In genomic region chr14:61064210-61064609, GRCh38 we compare ENCODE assay signal across 15 cellular contexts.
A peak's percentile ranks its signal among the peaks of the same experiment; 100 is the strongest.
DNase-seq lines count a peak whose midpoint lies in the region; ATAC-seq and TF ChIP-seq lines count a peak whose summit lies in the region.
"Had no signal": no experiment of that assay in that cellular context is flagged by ENCODE, and none has a peak within 500 bp of the region (broad histone marks: within the 10 kb centered on the region; RNA-seq: fewer than 3 reads in every experiment).

No MANE protein-coding gene starts in this region.

- no peak for ATAC-seq in GM23338
- ATAC-seq: left lung had no signal

- TF ChIP-seq CTCF in GM23338 (conservative IDR thresholded peaks at IDR 0.05; ENCODE audit: low read depth in 2 of 2), result peak; percentile 37 to 45
- no peak for TF ChIP-seq CTCF in nephron progenitor cell (IDR thresholded peaks at IDR 0.05)
- TF ChIP-seq CTCF in spleen (IDR thresholded peaks at IDR 0.05 in 8 of 11, conservative IDR thresholded peaks at IDR 0.05 in 3 of 11), result no peak

- H3K9me3 Mint-ChIP-seq in GM23338, result peaks cover 12% of the 10 kb centered on the region
- H3K9me3 Mint-ChIP-seq in nephron progenitor cell, result peaks cover 26% of the 10 kb centered on the region
- H3K9me3 Mint-ChIP-seq: activated naive CD4-positive, alpha-beta T cell treated with anti-CD3 and anti-CD28 coated beads, Interleukin-2, amount 10 ng/mL, durations not matched to agents 7 days and 5 days had no signal

- H3K36me3 Mint-ChIP-seq in GM23338 (ENCODE audit: low read depth) (peaks cover 14% of the 10 kb centered on the region), nephron progenitor cell (ENCODE audit: low read depth) (peaks cover 27% of the 10 kb centered on the region)

- no peaks in the 10 kb centered on the region for H3F3A ChIP-seq in GM23338 (replicated peaks; ENCODE audit: low read depth)

- no peak overlapping the region for H3K27ac Mint-ChIP-seq in GM23338
- peak overlapping the region; percentile 91 for H3K27ac Mint-ChIP-seq in nephron progenitor cell
- H3K27ac Mint-ChIP-seq: activated naive CD4-positive, alpha-beta T cell treated with anti-CD3 and anti-CD28 coated beads, Interleukin-2, amount 10 ng/mL, durations not matched to agents 7 days and 5 days; naive B cell; progenitor cell of endocrine pancreas had no signal

- WGBS in spleen, 5 donors, result 91 to 98% (median 97%) methylated on average over 2 of the region's 2 CpGs

- H3K9me3 ChIP-seq in spleen, result no peaks in the 10 kb centered on the region
- H3K9me3 ChIP-seq: left lung, Peyer's patch, stomach had no signal

- H3K27me3 Mint-ChIP-seq in GM23338 (ENCODE audit: insufficient read depth, low read depth, poor library complexity) (peaks cover 4% of the 10 kb centered on the region), nephron progenitor cell (ENCODE audit: low read depth, poor library complexity) (no peaks in the 10 kb centered on the region)
- H3K27me3 Mint-ChIP-seq: activated naive CD4-positive, alpha-beta T cell treated with anti-CD3 and anti-CD28 coated beads, Interleukin-2, amount 10 ng/mL, durations not matched to agents 7 days and 5 days; naive B cell; progenitor cell of endocrine pancreas had no signal

- 0 out of 2 replicates have a peak, but pooled peaks cover 3% of the 10 kb centered on the region for H3K4me1 ChIP-seq in GM23338 (ENCODE audit: insufficient read depth)
- no peaks in the 10 kb centered on the region for H3K4me1 ChIP-seq in spleen
- H3K4me1 ChIP-seq: left lung, Peyer's patch, stomach had no signal

- H3K4me3 Mint-ChIP-seq in GM23338 (no peak overlapping the region), nephron progenitor cell (no peak overlapping the region)
- H3K4me3 Mint-ChIP-seq: activated naive CD4-positive, alpha-beta T cell treated with anti-CD3 and anti-CD28 coated beads, Interleukin-2, amount 10 ng/mL, durations not matched to agents 7 days and 5 days; naive B cell had no signal

- H4K20me1 ChIP-seq in GM23338 (replicated peaks; ENCODE audit: insufficient read depth), result no peaks in the 10 kb centered on the region

- no peak overlapping the region for H3K4me2 ChIP-seq in GM23338

- H3K4me3 ChIP-seq in GM23338 (no peak overlapping the region), spleen (no peak overlapping the region)
- H3K4me3 ChIP-seq: left lung, Peyer's patch, stomach had no signal

- no peaks in the 10 kb centered on the region for H3K27me3 ChIP-seq in GM23338 (ENCODE audit: insufficient read depth)
- no peaks in the 10 kb centered on the region for H3K27me3 ChIP-seq in spleen (replicated peaks in 1 of 7)
- H3K27me3 ChIP-seq: left lung, Peyer's patch, stomach had no signal

- TF ChIP-seq POLR2A in spleen (IDR thresholded peaks at IDR 0.05), result no peak

- H3K36me3 ChIP-seq in GM23338 (ENCODE audit: insufficient read depth) (no peaks in the 10 kb centered on the region; the same call in 1 of the 2 replicates), spleen (peaks cover 0 to 6% (median 0%) of the 10 kb centered on the region in 6 donors)
- H3K36me3 ChIP-seq: left lung, Peyer's patch, stomach had no signal

- H3K27ac ChIP-seq in GM23338 (ENCODE audit: low read depth), result no peak overlapping the region
- H3K27ac ChIP-seq in spleen, result no peak overlapping the region
- H3K27ac ChIP-seq: left lung, Peyer's patch, stomach had no signal

- H3K79me2 ChIP-seq in GM23338 (replicated peaks; ENCODE audit: insufficient read depth), result no peaks in the 10 kb centered on the region

- H3K9me2 ChIP-seq in GM23338 (ENCODE audit: insufficient read depth), result no peaks in the 10 kb centered on the region

- H3K4me1 Mint-ChIP-seq in GM23338 (peaks cover 7% of the 10 kb centered on the region), nephron progenitor cell (peaks cover 60% of the 10 kb centered on the region)
- H3K4me1 Mint-ChIP-seq: activated naive CD4-positive, alpha-beta T cell treated with anti-CD3 and anti-CD28 coated beads, Interleukin-2, amount 10 ng/mL, durations not matched to agents 7 days and 5 days; naive B cell had no signal

- no peak overlapping the region for H2AFZ ChIP-seq in GM23338

- DNase-seq in GM23338 (ENCODE audit: low spot score), result no peak
- peak; percentile 17 for DNase-seq in NCI-H1417 treated with DMSO at 0.1 percent for 48 hours (lab: John Stamatoyannopoulos, UW)
- peak; percentile 2 for DNase-seq in OCI-M1 (lab: John Stamatoyannopoulos, UW)
- DNase-seq in nephron progenitor cell, result no peak
- no peak for DNase-seq in NOMO-1 treated with dmso at 0.1 percent for 144 hours (lab: John Stamatoyannopoulos, UW; ENCODE audit: unreplicated experiment)
- no peak for DNase-seq in activated naive CD4-positive, alpha-beta T cell treated with Interleukin-2 at 50 U/mL for 16 hours
- DNase-seq in spleen, result no peak
- DNase-seq: activated CD4-positive, CD25-positive, alpha-beta regulatory T cell; activated CD8-positive, alpha-beta memory T cell treated with anti-CD3 and anti-CD28 coated beads, Interleukin-2, amount 50 U/mL, for 48 hours; activated naive CD4-positive, alpha-beta T cell treated with anti-CD3 and anti-CD28 coated beads, Interleukin-2, amount 10 ng/mL, durations not matched to agents 7 days and 5 days; left lung; naive B cell; Peyer's patch; stomach had no signal

- intact Hi-C loops in spleen (cut with DNase I; ENCODE audit: low total_unique reads), result no loop called here

TF ChIP-seq in GM23338, 12 proteins besides CTCF, POLR2A, EP300 and RAD21 (continues in another document):
- TF ChIP-seq EZH2 (IDR thresholded peaks at IDR 0.05; ENCODE audit: low read depth, unreplicated experiment), result no peak
- no peak for TF ChIP-seq ZNF331 (CRISPR knock-in tag; IDR thresholded peaks at IDR 0.05; ENCODE audit: low read depth)
- TF ChIP-seq NANOG (IDR thresholded peaks at IDR 0.05; ENCODE audit: borderline replicate concordance), result no peak
- no peak for TF ChIP-seq EZH2phosphoT487 (IDR thresholded peaks at IDR 0.05; ENCODE audit: unreplicated experiment)
- no peak for TF ChIP-seq STAT1 (IDR thresholded peaks at IDR 0.05; ENCODE audit: unreplicated experiment)
- TF ChIP-seq CREB1 (CRISPR knock-in tag; IDR thresholded peaks at IDR 0.05; ENCODE audit: low read depth), result no peak
- TF ChIP-seq JUNB (IDR thresholded peaks at IDR 0.05; ENCODE audit: unreplicated experiment), result no peak
- no peak for TF ChIP-seq REST (IDR thresholded peaks at IDR 0.05; ENCODE audit: unreplicated experiment)
- no peak for TF ChIP-seq POLR2AphosphoS5 (IDR thresholded peaks at IDR 0.05; ENCODE audit: low read depth)
- TF ChIP-seq ZNF114 (CRISPR knock-in tag; IDR thresholded peaks at IDR 0.05), result no peak

Comparison
In these comparisons a context has a peak if more than half of its experiments do, and no peak if none do; other contexts are left out.
1. DNase-seq: peak in NCI-H1417 treated with DMSO at 0.1 percent for 48 hours (single experiment) and OCI-M1 (single experiment); none in GM23338 (single experiment), nephron progenitor cell (single experiment), NOMO-1 treated with dmso at 0.1 percent for 144 hours (single experiment), activated naive CD4-positive, alpha-beta T cell treated with Interleukin-2 at 50 U/mL for 16 hours (single experiment) and spleen (single experiment).
2. CTCF ChIP-seq: peak in GM23338 (2 of 2); none in nephron progenitor cell (single experiment) and spleen (0 of 11).